Comparison of ENCODE assay signal across 37 cellular contexts in genomic region chr1:119416006-119416640, GRCh38. TPM values are rescaled to one million over a fixed set of nuclear protein-coding genes. Genes with fewer than 3 reads are reported as not detected.
"Had no signal": no experiment of that assay in that cellular context is flagged by ENCODE, and none has a peak within 500 bp of the region (broad histone marks: within the 10 kb centered on the region; RNA-seq: fewer than 3 reads in every experiment).

No MANE protein-coding gene starts in this region.

- FAIRE-seq: pancreas, urothelium cell line had no signal

- DNase-seq: naive thymus-derived CD4-positive, alpha-beta T cell; natural killer cell; nucleus accumbens; pancreas; retina; right cardiac atrium; spleen; stimulated activated CD4-positive, alpha-beta T cell treated with anti-CD3 and anti-CD28 coated beads, Interleukin-12 subunit alpha, Interleukin-12 subunit beta, amount 100 ng/mL, for 4 hours; stimulated activated CD4-positive, alpha-beta T cell treated with anti-CD3 and anti-CD28 coated beads, Interleukin-1b, Interleukin-23, amount 100 ng/mL, for 48 hours; stimulated activated CD4-positive, alpha-beta T cell treated with anti-CD3 and anti-CD28 coated beads, Interleukin-4, amount 100 ng/mL, for 1 hour; stimulated activated CD4-positive, alpha-beta T cell treated with anti-CD3 and anti-CD28 coated beads, Interleukin-4, amount 100 ng/mL, for 4 hours; stimulated activated CD8-positive, alpha-beta memory T cell treated with anti-CD3 and anti-CD28 coated beads, Interleukin-4, amount 100 ng/mL, for 48 hours; stimulated activated naive B cell treated with anti-CD40 and anti-IgM and Interleukin-4, amounts not matched to agents 10 μg/mL and 1 μg/mL and 100 μg/mL, for 72 hours; stimulated activated naive CD4-positive, alpha-beta T cell treated with Interleukin-2 at 50 U/mL for 16 hours; stomach; thyroid gland; trophoblast cell; upper lobe of left lung had no signal

- H3K27ac Mint-ChIP-seq: naive thymus-derived CD4-positive, alpha-beta T cell; natural killer cell; nephron; stimulated activated naive B cell treated with anti-CD40 and anti-IgM and Interleukin-4, amounts not matched to agents 10 μg/mL and 1 μg/mL and 100 μg/mL, for 72 hours; stimulated activated naive CD8-positive, alpha-beta T cell treated with anti-CD3 and anti-CD28 coated beads, Interleukin-15, Interleukin-2, amounts not matched to agents 100 ng/mL and 50 ng/mL, for 24 hours had no signal

- H3K27me3 Mint-ChIP-seq: stimulated activated naive CD8-positive, alpha-beta T cell treated with anti-CD3 and anti-CD28 coated beads, Interleukin-15, Interleukin-2, amounts not matched to agents 100 ng/mL and 50 ng/mL, for 24 hours had no signal

- H3K9me3 Mint-ChIP-seq: nephron; stimulated activated naive B cell treated with anti-CD40 and anti-IgM and Interleukin-4, amounts not matched to agents 10 μg/mL and 1 μg/mL and 100 μg/mL, for 72 hours; stimulated activated naive CD8-positive, alpha-beta T cell treated with anti-CD3 and anti-CD28 coated beads, Interleukin-15, Interleukin-2, amounts not matched to agents 100 ng/mL and 50 ng/mL, for 24 hours had no signal

- ATAC-seq: naive thymus-derived CD4-positive, alpha-beta T cell; natural killer cell; pancreas; right cardiac atrium; sciatic nerve; stimulated activated naive B cell treated with anti-CD40 and anti-IgM and Interleukin-4, amounts not matched to agents 10 μg/mL and 1 μg/mL and 100 μg/mL, for 72 hours had no signal

- H3K4me2 ChIP-seq: smooth muscle cell had no signal

- H3K4me1 Mint-ChIP-seq: naive thymus-derived CD4-positive, alpha-beta T cell; natural killer cell; nephron; stimulated activated naive B cell treated with anti-CD40 and anti-IgM and Interleukin-4, amounts not matched to agents 10 μg/mL and 1 μg/mL and 100 μg/mL, for 72 hours had no signal

- H3K4me1 ChIP-seq: pancreas, prostate gland, spleen, stomach, thyroid gland, tibial nerve, upper lobe of left lung, vagina had no signal

- H3K27me3 ChIP-seq: pancreas, spleen, stomach, thyroid gland, tibial nerve, upper lobe of left lung, vagina had no signal

- H3K4me3 Mint-ChIP-seq: naive thymus-derived CD4-positive, alpha-beta T cell; natural killer cell; nephron; stimulated activated naive B cell treated with anti-CD40 and anti-IgM and Interleukin-4, amounts not matched to agents 10 μg/mL and 1 μg/mL and 100 μg/mL, for 72 hours; stimulated activated naive CD8-positive, alpha-beta T cell treated with anti-CD3 and anti-CD28 coated beads, Interleukin-15, Interleukin-2, amounts not matched to agents 100 ng/mL and 50 ng/mL, for 24 hours had no signal

- H3K36me3 Mint-ChIP-seq: naive thymus-derived CD4-positive, alpha-beta T cell; natural killer cell; stimulated activated naive B cell treated with anti-CD40 and anti-IgM and Interleukin-4, amounts not matched to agents 10 μg/mL and 1 μg/mL and 100 μg/mL, for 72 hours had no signal

- H3K4me3 ChIP-seq: pancreas, prostate gland, skin epidermis, smooth muscle cell, spleen, stomach, thoracic aorta, thyroid gland, tibial nerve, upper lobe of left lung, vagina had no signal

- H3K36me3 ChIP-seq: neutrophil, pancreas, prostate gland, spleen, stomach, thoracic aorta, thyroid gland, tibial nerve, upper lobe of left lung, vagina had no signal

- H3K27ac ChIP-seq: neutrophil, pancreas, prostate gland, skin epidermis, spleen, stomach, thoracic aorta, thyroid gland, tibial nerve, upper lobe of left lung, vagina had no signal

- H3K9me3 ChIP-seq: neutrophil, pancreas, prostate gland, spleen, stomach, thoracic aorta, thyroid gland, tibial nerve, upper lobe of left lung, vagina had no signal

RNA-seq across cellular contexts. Expression of gene HSD3B2, which starts 1.2 kb away (rescaled TPM):
- total RNA-seq: naive thymus-derived CD4-positive, alpha-beta T cell; natural killer cell; osteocyte; pulmonary artery endothelial cell; sciatic nerve; smooth muscle cell; spleen; subcutaneous adipose tissue; temporal lobe; thoracic aorta; ureter had no signal
- polyA plus RNA-seq: naive thymus-derived CD4-positive, alpha-beta T cell; neural cell; pancreas; right cardiac atrium; smooth muscle cell had no signal

RNA-seq across cellular contexts. Expression of gene HAO2, which starts 47.5 kb away (rescaled TPM):
- total RNA-seq: naive thymus-derived CD4-positive, alpha-beta T cell; natural killer cell; omental fat pad; osteocyte; pancreas; posterior vena cava; prostate gland; pulmonary artery endothelial cell; right cardiac atrium; sciatic nerve; smooth muscle cell; temporal lobe; thoracic aorta; thyroid gland; tibial nerve; vagina had no signal
- polyA plus RNA-seq: naive thymus-derived CD4-positive, alpha-beta T cell; neural cell; pancreas; right cardiac atrium; smooth muscle cell; stomach had no signal
